ENCODE assay signal across 2 cellular contexts in the genomic region with DNA sequence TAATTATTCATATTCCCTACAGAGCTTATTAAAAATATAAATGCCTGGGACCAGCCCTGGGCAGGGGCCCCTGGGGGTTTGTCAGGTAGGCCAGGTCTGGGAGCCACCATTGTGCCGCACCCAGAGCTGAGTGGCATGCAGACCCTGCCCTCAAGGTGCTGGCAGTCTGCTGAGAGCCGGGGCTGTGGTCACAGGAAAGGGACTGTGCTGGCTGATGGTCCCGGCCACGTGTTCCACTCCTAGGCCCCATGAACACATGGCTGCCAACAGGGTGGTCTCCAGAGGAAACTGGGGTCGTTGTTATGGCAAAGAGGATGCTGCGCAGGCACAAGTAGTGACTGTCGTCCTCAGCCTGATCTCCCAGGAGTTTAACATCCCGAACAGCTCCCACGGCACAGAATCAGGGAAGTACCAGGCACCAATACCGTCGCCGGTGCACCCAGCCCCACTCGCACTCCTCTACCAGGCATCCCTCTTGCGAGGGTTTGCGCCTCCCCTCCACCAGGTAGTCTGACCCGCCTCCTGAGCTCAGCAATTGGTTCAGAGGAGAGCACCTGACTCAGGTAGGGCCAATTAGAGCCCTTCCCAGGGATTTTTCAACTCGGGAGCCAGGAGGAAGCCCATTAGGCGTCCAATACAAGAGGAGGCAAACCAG.
TF ChIP-seq lines count a peak whose summit lies in the region.

No MANE protein-coding gene starts in this region.

TF ChIP-seq in GM23338, 12 proteins besides CTCF, POLR2A, EP300 and RAD21:
- TF ChIP-seq NANOG (IDR thresholded peaks at IDR 0.05; ENCODE audit: borderline replicate concordance): no peak
- TF ChIP-seq ZNF331 (CRISPR knock-in tag; IDR thresholded peaks at IDR 0.05; ENCODE audit: low read depth): no peak
- no peak for TF ChIP-seq POLR2AphosphoS5 (IDR thresholded peaks at IDR 0.05; ENCODE audit: low read depth)

TF ChIP-seq in WTC11, 78 proteins besides CTCF, POLR2A, EP300 and RAD21:
- no peak for TF ChIP-seq NFATC4 (CRISPR knock-in tag; IDR thresholded peaks at IDR 0.05)
- TF ChIP-seq, protein P1, sequence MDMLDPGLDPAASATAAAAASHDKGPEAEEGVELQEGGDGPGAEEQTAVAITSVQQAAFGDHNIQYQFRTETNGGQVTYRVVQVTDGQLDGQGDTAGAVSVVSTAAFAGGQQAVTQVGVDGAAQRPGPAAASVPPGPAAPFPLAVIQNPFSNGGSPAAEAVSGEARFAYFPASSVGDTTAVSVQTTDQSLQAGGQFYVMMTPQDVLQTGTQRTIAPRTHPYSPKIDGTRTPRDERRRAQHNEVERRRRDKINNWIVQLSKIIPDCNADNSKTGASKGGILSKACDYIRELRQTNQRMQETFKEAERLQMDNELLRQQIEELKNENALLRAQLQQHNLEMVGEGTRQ (CRISPR knock-in tag; IDR thresholded peaks at IDR 0.05): peak; percentile 40; the same call in 1 of the 2 replicates
TF ChIP-seq in WTC11: peak in this region for 1.
